16 cellular contexts compared by ENCODE assay signal in genomic region chr15:89413877-89414276, GRCh38.
DNase-seq lines count a peak whose midpoint lies in the region; TF ChIP-seq lines count a peak whose summit lies in the region.
"Had no signal": no experiment of that assay in that cellular context is flagged by ENCODE, and none has a peak within 500 bp of the region (broad histone marks: within the 10 kb centered on the region; RNA-seq: fewer than 3 reads in every experiment).

No MANE protein-coding gene starts in this region.

- H3K9me3 Mint-ChIP-seq in brain (peaks cover 0 to 13% (median 6%) of the 10 kb centered on the region in 5 experiments), HFFc6 (no peaks in the 10 kb centered on the region)
- H3K9me3 Mint-ChIP-seq: CD8-positive, alpha-beta T cell had no signal

- H3K4me3 Mint-ChIP-seq in brain (peak overlapping the region in 3 of 5 experiments; percentile 21 to 71 (median 54)), HFFc6 (no peak overlapping the region)
- H3K4me3 Mint-ChIP-seq: B cell; CD8-positive, alpha-beta T cell had no signal

- H3K36me3 Mint-ChIP-seq in brain = peaks cover 13% of the 10 kb centered on the region
- no peaks in the 10 kb centered on the region for H3K36me3 Mint-ChIP-seq in HFFc6 (ENCODE audit: low read depth)
- H3K36me3 Mint-ChIP-seq: CD8-positive, alpha-beta T cell had no signal

- H3K14ac ChIP-seq in neuronal stem cell (ENCODE audit: low read length) = no peak overlapping the region

- H3K4me1 Mint-ChIP-seq in brain (peaks cover 80% of the 10 kb centered on the region), HFFc6 (ENCODE audit: low read depth) (peaks cover 10% of the 10 kb centered on the region)

- no peak overlapping the region for H3K4ac ChIP-seq in neuronal stem cell (ENCODE audit: low read length)

- no peak overlapping the region for H3K4me2 ChIP-seq in neuronal stem cell (ENCODE audit: insufficient read depth, low read length, poor library complexity, severe bottlenecking)
- H3K4me2 ChIP-seq: BLaER1 treated with 17β-estradiol and CSF1 and Interleukin-3, amounts not matched to agents 10 nM and 100 nM had no signal

- POLR2A ChIA-PET in RWPE1 (lab: Yijun Ruan, JAX; ENCODE audit: low non-redundant PET) = no interaction called here

- H3K4me3 ChIP-seq in neuronal stem cell (ENCODE audit: low read length in 2 of 2) (no peak overlapping the region), foreskin fibroblast (ENCODE audit: low read depth in 1 of 2, low read length in 2 of 2) (no peak overlapping the region)
- H3K4me3 ChIP-seq: BLaER1 treated with 17β-estradiol and CSF1 and Interleukin-3, amounts not matched to agents 10 nM and 100 nM had no signal

- peak overlapping the region; percentile 36 for H2BK12ac ChIP-seq in neuronal stem cell (ENCODE audit: low read length)

- DNase-seq in RWPE1 (ENCODE audit: low spot score) (peak; percentile 63), epithelial cell of prostate (ENCODE audit: low read depth, low spot score) (peak; percentile 73), neuronal stem cell (ENCODE audit: low spot score) (no peak), epidermal melanocyte (ENCODE audit: insufficient read length, low spot score) (no peak), HFFc6 (no peak), foreskin fibroblast (no peak), NCI-H1694 (lab: John Stamatoyannopoulos, UW) (no peak)
- DNase-seq: Calu3; CD8-positive, alpha-beta T cell; DMS79 treated with DMSO at 0.1 percent for 48 hours; GF-D8; GOT3; H9 had no signal

- TF ChIP-seq CTCF in RWPE1 (conservative IDR thresholded peaks at IDR 0.05; ENCODE audit: low read depth) = no peak
- no peak for TF ChIP-seq CTCF in brain (conservative IDR thresholded peaks at IDR 0.05)
- TF ChIP-seq CTCF in HFFc6 (IDR thresholded peaks at IDR 0.05) = no peak
- no peak for TF ChIP-seq CTCF in foreskin fibroblast (IDR thresholded peaks at IDR 0.05; ENCODE audit: low read depth, low read length)

- peak overlapping the region; percentile 63 for H3K18ac ChIP-seq in neuronal stem cell (ENCODE audit: low read length)

- no peak overlapping the region for H4K91ac ChIP-seq in neuronal stem cell (ENCODE audit: low read depth, low read length, poor library complexity)

- H3K27ac ChIP-seq in RWPE1 = no peak overlapping the region
- no peak overlapping the region for H3K27ac ChIP-seq in epithelial cell of prostate
- H3K27ac ChIP-seq in neuronal stem cell (replicated peaks; ENCODE audit: low read length) = no peak overlapping the region
- H3K27ac ChIP-seq: BLaER1 treated with 17β-estradiol and CSF1 and Interleukin-3, amounts not matched to agents 10 nM and 100 nM had no signal

- peaks cover 0 to 5% of the 10 kb centered on the region in 2 donors for H3K9me3 ChIP-seq in neuronal stem cell (replicated peaks in 1 of 2; ENCODE audit: control insufficient read depth in 2 of 2, insufficient read depth in 1 of 2, low read depth in 1 of 2, low read length in 2 of 2)

- CTCF ChIA-PET in RWPE1 (lab: Yijun Ruan, JAX) = interaction anchor here (0.6 to 1.7 kb wide), 4 partner anchors 20 to 61 kb away, joined by 3 to 9 read pairs (median 6); no protein-coding TSS in a partner anchor

- H3K79me1 ChIP-seq in neuronal stem cell (ENCODE audit: low read depth, low read length) = no peaks in the 10 kb centered on the region

- peaks cover 26 to 94% (median 61%) of the 10 kb centered on the region in 3 experiments for H3K27me3 ChIP-seq in neuronal stem cell (ENCODE audit: control insufficient read depth in 3 of 3, insufficient read depth in 3 of 3, low read depth in 1 of 3, low read length in 3 of 3)

- H3K27ac Mint-ChIP-seq in brain (peak overlapping the region; percentile 53 to 89 (median 78)), HFFc6 (no peak overlapping the region)
- H3K27ac Mint-ChIP-seq: B cell; CD8-positive, alpha-beta T cell; H9 had no signal

- peaks cover 19 to 27% of the 10 kb centered on the region in 2 donors for H3K4me1 ChIP-seq in neuronal stem cell (ENCODE audit: control insufficient read depth in 2 of 2, insufficient read depth in 1 of 2, low read depth in 1 of 2, low read length in 2 of 2)
- H3K4me1 ChIP-seq: BLaER1 treated with 17β-estradiol and CSF1 and Interleukin-3, amounts not matched to agents 10 nM and 100 nM had no signal

- H3K36me3 ChIP-seq in neuronal stem cell (replicated peaks in 1 of 2; ENCODE audit: control insufficient read depth in 2 of 2, insufficient read depth in 2 of 2, low read length in 2 of 2) = no peaks in the 10 kb centered on the region
- H3K36me3 ChIP-seq: BLaER1 treated with 17β-estradiol and CSF1 and Interleukin-3, amounts not matched to agents 10 nM and 100 nM had no signal

- no peak overlapping the region for H4K8ac ChIP-seq in neuronal stem cell (ENCODE audit: low read depth, low read length)

- H2BK15ac ChIP-seq in neuronal stem cell (ENCODE audit: low read length) = no peak overlapping the region

- no peak overlapping the region for H2AK5ac ChIP-seq in neuronal stem cell (ENCODE audit: low read depth, low read length)

- H2AFZ ChIP-seq in neuronal stem cell (ENCODE audit: low read length) = no peak overlapping the region

- no CpG with 5 or more reads among the region's 2 CpGs for WGBS in neuronal stem cell (ENCODE audit: extremely low coverage in 2 of 2, insufficient read length in 2 of 2, insufficient replicate concordance in 1 of 2), 2 donors

- H3K27me3 Mint-ChIP-seq in brain = peaks cover 31% of the 10 kb centered on the region
- peaks cover 73% of the 10 kb centered on the region for H3K27me3 Mint-ChIP-seq in HFFc6 (ENCODE audit: insufficient read depth)

- H2BK5ac ChIP-seq in neuronal stem cell (ENCODE audit: low read length) = no peak overlapping the region

- no peak overlapping the region for H2BK120ac ChIP-seq in neuronal stem cell (ENCODE audit: low read depth, low read length)

- no peak overlapping the region for H3K23ac ChIP-seq in neuronal stem cell (ENCODE audit: low read depth, low read length, poor library complexity)

- no peak overlapping the region for H3K9ac ChIP-seq in neuronal stem cell (ENCODE audit: low read depth, low read length, poor library complexity)
- H3K9ac ChIP-seq: BLaER1 treated with 17β-estradiol and CSF1 and Interleukin-3, amounts not matched to agents 10 nM and 100 nM had no signal

Comparison
In these comparisons a context has a peak if more than half of its experiments do, and no peak if none do; other contexts are left out.
1. DNase-seq: peak in RWPE1 (single experiment) and epithelial cell of prostate (single experiment); none in neuronal stem cell (single experiment), epidermal melanocyte (single experiment), HFFc6 (single experiment), foreskin fibroblast (0 of 2) and NCI-H1694 (single experiment).